11 cellular contexts compared by ENCODE assay signal in genomic region chr10:91598211-91598981, GRCh38. TPM values are rescaled to one million over a fixed set of nuclear protein-coding genes. Genes with fewer than 3 reads are reported as not detected.
A peak's percentile ranks its signal among the peaks of the same experiment; 100 is the strongest.
DNase-seq lines count a peak whose midpoint lies in the region; ATAC-seq and TF ChIP-seq lines count a peak whose summit lies in the region.
"Had no signal": no experiment of that assay in that cellular context is flagged by ENCODE, and none has a peak within 500 bp of the region (broad histone marks: within the 10 kb centered on the region; RNA-seq: fewer than 3 reads in every experiment).

No MANE protein-coding gene starts in this region.

- H3K18ac ChIP-seq in mesenchymal stem cell (ENCODE audit: low read depth in 1 of 2, low read length in 2 of 2), result peak overlapping the region; percentile 23 to 64

- H4K91ac ChIP-seq in mesenchymal stem cell (ENCODE audit: low read length), result peak overlapping the region; percentile 40

- H4K8ac ChIP-seq in mesenchymal stem cell (ENCODE audit: low read length), result peak overlapping the region; percentile 13

- no peaks in the 10 kb centered on the region for H3K9me3 ChIP-seq in right cardiac atrium (ENCODE audit: control insufficient read depth, low read length)
- no peaks in the 10 kb centered on the region for H3K9me3 ChIP-seq in mesenchymal stem cell (ENCODE audit: control insufficient read depth, low read length)

- WGBS in right cardiac atrium, result 69% methylated on average over 6 of the region's 6 CpGs
- WGBS in mesenchymal stem cell, result 57% methylated on average over 4 of the region's 6 CpGs

- H3K4me1 ChIP-seq in right cardiac atrium (ENCODE audit: control insufficient read depth, insufficient read depth, low read length), result peaks cover 13% of the 10 kb centered on the region
- peaks cover 11% of the 10 kb centered on the region for H3K4me1 ChIP-seq in mesenchymal stem cell (ENCODE audit: control insufficient read depth, insufficient read depth, low read depth, low read length)

- peaks cover 18% of the 10 kb centered on the region for H3K27me3 Mint-ChIP-seq in activated T-cell treated with anti-CD3 and anti-CD28 coated beads, Interleukin-2, amount 50 U/mL, for 4 hours (ENCODE audit: low read depth)

- no peak overlapping the region for H3K4me3 ChIP-seq in right cardiac atrium (ENCODE audit: low read length)
- H3K4me3 ChIP-seq in cardiac fibroblast (replicated peaks in 1 of 2; ENCODE audit: low read depth in 2 of 2, low read length in 2 of 2), result no peak overlapping the region
- no peak overlapping the region for H3K4me3 ChIP-seq in mesenchymal stem cell (ENCODE audit: insufficient read depth in 1 of 2, low read depth in 1 of 2, low read length in 2 of 2)

- H3K4me1 Mint-ChIP-seq in activated T-cell treated with anti-CD3 and anti-CD28 coated beads, Interleukin-2, amount 50 U/mL, for 4 hours (ENCODE audit: low read depth), result no peaks in the 10 kb centered on the region

- H3K4me3 Mint-ChIP-seq in activated T-cell treated with anti-CD3 and anti-CD28 coated beads, Interleukin-2, amount 50 U/mL, for 4 hours, result no peak overlapping the region

- intact Hi-C loops in right cardiac atrium (cut with DNase I) (no loop called here), cardiac septum (cut with DNase I) (no loop called here)

- no peaks in the 10 kb centered on the region for H3K9me3 Mint-ChIP-seq in activated T-cell treated with anti-CD3 and anti-CD28 coated beads, Interleukin-2, amount 50 U/mL, for 4 hours

- H3K9ac ChIP-seq in mesenchymal stem cell (ENCODE audit: low read length), result no peak overlapping the region

- H3K4me2 ChIP-seq in mesenchymal stem cell (ENCODE audit: low read length, poor library complexity, severe bottlenecking), result no peak overlapping the region

- H2BK15ac ChIP-seq in mesenchymal stem cell (ENCODE audit: low read depth, poor library complexity, severe bottlenecking), result no peak overlapping the region

- H3K27me3 ChIP-seq in right cardiac atrium (ENCODE audit: control insufficient read depth, insufficient read depth), result no peaks in the 10 kb centered on the region
- no peaks in the 10 kb centered on the region for H3K27me3 ChIP-seq in mesenchymal stem cell (ENCODE audit: control insufficient read depth in 1 of 2, insufficient read depth in 1 of 2, low read length in 2 of 2)

- H2BK120ac ChIP-seq in mesenchymal stem cell (ENCODE audit: low read depth, low read length), result peak overlapping the region; percentile 24

- peak overlapping the region; percentile 98 for H2AK5ac ChIP-seq in mesenchymal stem cell (ENCODE audit: low read length, severe bottlenecking)

- H2BK5ac ChIP-seq in mesenchymal stem cell (ENCODE audit: low read depth, low read length, poor library complexity, severe bottlenecking), result peak overlapping the region; percentile 54

- no peak for TF ChIP-seq CTCF in cardiac fibroblast (IDR thresholded peaks at IDR 0.05; ENCODE audit: low read depth, low read length)

- H3K23ac ChIP-seq in mesenchymal stem cell (ENCODE audit: low read length in 2 of 2), result peak overlapping the region in 1 of 2 experiments; percentile 56

- peak overlapping the region; percentile 74 to 97 for H2BK12ac ChIP-seq in mesenchymal stem cell (ENCODE audit: low read length in 2 of 2)

- H3K79me1 ChIP-seq in mesenchymal stem cell (replicated peaks; ENCODE audit: low read length, poor library complexity, severe bottlenecking), result no peaks in the 10 kb centered on the region

- H3K36me3 ChIP-seq in mesenchymal stem cell (ENCODE audit: control insufficient read depth in 1 of 2, insufficient read depth in 2 of 2, low read depth in 1 of 2, low read length in 2 of 2), result no peaks in the 10 kb centered on the region

- peak overlapping the region; percentile 7 for H3K27ac ChIP-seq in right cardiac atrium (ENCODE audit: low read length)
- peak overlapping the region; percentile 93 for H3K27ac ChIP-seq in mesenchymal stem cell (ENCODE audit: low read length, poor library complexity, severe bottlenecking)

- no peak overlapping the region for H3K14ac ChIP-seq in mesenchymal stem cell (ENCODE audit: low read length in 2 of 2)

- H2AFZ ChIP-seq in mesenchymal stem cell (ENCODE audit: low read depth, low read length), result no peak overlapping the region

- peak overlapping the region; percentile 63 to 85 for H3K4ac ChIP-seq in mesenchymal stem cell (ENCODE audit: low read depth in 1 of 2, low read length in 2 of 2)

- ATAC-seq in right cardiac atrium (peak; percentile 50 to 84), GM18519 (IDR thresholded peaks at IDR 0.05; ENCODE audit: low FRiP score, unreplicated experiment) (no peak)
- no peak for ATAC-seq in activated CD4-positive, CD25-positive, alpha-beta regulatory T cell treated with anti-CD3 and anti-CD28 coated beads, Interleukin-2, amount 50 U/mL, for 24 hours
- ATAC-seq in activated T-cell treated with anti-CD3 and anti-CD28 coated beads, Interleukin-2, amount 50 U/mL, for 4 hours, result no peak

- H3K36me3 Mint-ChIP-seq in activated T-cell treated with anti-CD3 and anti-CD28 coated beads, Interleukin-2, amount 50 U/mL, for 4 hours (ENCODE audit: insufficient read depth), result no peaks in the 10 kb centered on the region

- DNase-seq in right cardiac atrium (no peak), cardiac septum (ENCODE audit: low spot score) (no peak), cardiac fibroblast (ENCODE audit: low read depth in 2 of 2) (peak; percentile 79 to 87), mesenchymal stem cell (peak; percentile 80), NOMO-1 treated with dmso at 0.1 percent for 144 hours (lab: John Stamatoyannopoulos, UW; ENCODE audit: unreplicated experiment) (no peak)
- DNase-seq in activated T-cell treated with anti-CD3 and anti-CD28 coated beads, Interleukin-2, amount 50 U/mL, for 4 hours, result no peak
- DNase-seq: NCI-H1105 treated with DMSO at 0.1 percent for 48 hours, OCI-M1, posterior cingulate gyrus had no signal

RNA-seq across cellular contexts. Expression of gene PPP1R3C, which starts 34.5 kb away (rescaled TPM):
- total RNA-seq in right cardiac atrium (100 to 1,000 TPM; 162 to 222 (median 203) TPM), cardiac septum (212 TPM)
- polyA plus RNA-seq in right cardiac atrium, result 146 TPM
- polyA plus RNA-seq in mesenchymal stem cell (2013, experiment 1 of 2), result 7.0 TPM
- 7.3 TPM for polyA plus RNA-seq in mesenchymal stem cell (2013, experiment 2 of 2)
- total RNA-seq in activated T-cell treated with anti-CD3 and anti-CD28 coated beads, Interleukin-2, amount 50 U/mL, for 4 hours, result under 1 TPM; 0.08 to 0.15 (median 0.11) TPM

Comparison
In these comparisons a context has a peak if more than half of its experiments do, and no peak if none do; other contexts are left out.
1. ATAC-seq: peak in right cardiac atrium (2 of 2); none in GM18519 (single experiment), activated CD4-positive, CD25-positive, alpha-beta regulatory T cell treated with anti-CD3 and anti-CD28 coated beads, Interleukin-2, amount 50 U/mL, for 24 hours (0 of 2) and activated T-cell treated with anti-CD3 and anti-CD28 coated beads, Interleukin-2, amount 50 U/mL, for 4 hours (0 of 2).
2. DNase-seq: peak in cardiac fibroblast (2 of 2) and mesenchymal stem cell (single experiment); none in right cardiac atrium (0 of 3), cardiac septum (single experiment), NOMO-1 treated with dmso at 0.1 percent for 144 hours (single experiment) and activated T-cell treated with anti-CD3 and anti-CD28 coated beads, Interleukin-2, amount 50 U/mL, for 4 hours (single experiment).
3. RNA of gene PPP1R3C, which starts 34.5 kb away (total RNA-seq): 212 TPM in cardiac septum (single experiment) and 162 to 222 TPM in right cardiac atrium; 0.08 to 0.15 TPM in activated T-cell treated with anti-CD3 and anti-CD28 coated beads, Interleukin-2, amount 50 U/mL, for 4 hours; every median in the first group is over 100 times any median in the second.